Comparison of ENCODE assay signal across 1 cellular context in genomic region chr20:62413896-62414481, GRCh38.
TF ChIP-seq lines count a peak whose summit lies in the region.

No MANE protein-coding gene starts in this region.

TF ChIP-seq in GM12878, 131 proteins besides CTCF, POLR2A, EP300 and RAD21:
- TF ChIP-seq SP1 (IDR thresholded peaks at IDR 0.05; ENCODE audit: low read depth, low read length) (no peak), ZBTB40 (IDR thresholded peaks at IDR 0.05; ENCODE audit: borderline replicate concordance) (no peak), ZBED1 (IDR thresholded peaks at IDR 0.05; ENCODE audit: borderline replicate concordance) (no peak), WRNIP1 (IDR thresholded peaks at IDR 0.05; ENCODE audit: borderline replicate concordance, low read depth, low read length) (no peak), TCF7 (IDR thresholded peaks at IDR 0.05; ENCODE audit: borderline replicate concordance) (no peak), POLR2AphosphoS5 (IDR thresholded peaks at IDR 0.05; ENCODE audit: low read length) (no peak), RB1 (IDR thresholded peaks at IDR 0.05; ENCODE audit: borderline replicate concordance) (no peak), E4F1 (IDR thresholded peaks at IDR 0.05; ENCODE audit: borderline replicate concordance, partially characterized antibody) (no peak), IRF3 (IDR thresholded peaks at IDR 0.05) (no peak), BACH1 (IDR thresholded peaks at IDR 0.05; ENCODE audit: borderline replicate concordance) (no peak), ZSCAN29 (IDR thresholded peaks at IDR 0.05) (no peak), MYC (IDR thresholded peaks at IDR 0.05; ENCODE audit: insufficient read depth, insufficient read length, insufficient replicate concordance, low read length, severe bottlenecking) (no peak)
